16 cellular contexts compared by ENCODE assay signal in genomic region chr3:120137548-120137947, GRCh38.
"Had no signal": no experiment of that assay in that cellular context is flagged by ENCODE, and none has a peak within 500 bp of the region (broad histone marks: within the 10 kb centered on the region; RNA-seq: fewer than 3 reads in every experiment).

No MANE protein-coding gene starts in this region.

- H3K4me3 ChIP-seq: colonic mucosa, heart right ventricle, thyroid gland, uterus had no signal

- H3K9me3 ChIP-seq: colonic mucosa, heart right ventricle, thyroid gland, uterus had no signal

- H3K27me3 ChIP-seq: colonic mucosa, heart right ventricle, thyroid gland, uterus had no signal

- DNase-seq: activated CD8-positive, alpha-beta memory T cell treated with anti-CD3 and anti-CD28 coated beads for 24 hours; activated CD8-positive, alpha-beta memory T cell treated with anti-CD3 and anti-CD28 coated beads, Interleukin-2, amount 50 U/mL, for 48 hours; activated effector memory CD4-positive, alpha-beta T cell treated with Interleukin-2 at 50 U/mL for 16 hours; activated naive CD4-positive, alpha-beta T cell treated with anti-CD3 and anti-CD28 coated beads, Interleukin-2, amount 10 ng/mL, durations not matched to agents 7 days and 5 days; activated T-cell treated with anti-CD3 and anti-CD28 coated beads, Interleukin-2, amount 50 U/mL, for 48 hours; aorta; colonic mucosa; heart right ventricle; immature natural killer cell; stimulated activated CD4-positive, alpha-beta T cell treated with anti-CD3 and anti-CD28 coated beads, Interleukin-12 subunit alpha, Interleukin-12 subunit beta, amount 100 ng/mL, for 4 hours; stimulated activated CD4-positive, alpha-beta T cell treated with anti-CD3 and anti-CD28 coated beads, Interleukin-1b, Interleukin-23, amount 100 ng/mL, for 48 hours; stimulated activated naive CD4-positive, alpha-beta T cell treated with Interleukin-2 at 50 U/mL for 16 hours; thyroid gland; uterus had no signal

- H3K27ac ChIP-seq: colonic mucosa, heart right ventricle, thyroid gland, uterus had no signal

- H3K4me1 ChIP-seq: colonic mucosa, heart right ventricle, thyroid gland, uterus had no signal

- H3K36me3 ChIP-seq: colonic mucosa, heart right ventricle, thyroid gland, uterus had no signal

- ATAC-seq: activated CD4-positive, CD25-positive, alpha-beta regulatory T cell treated with anti-CD3 and anti-CD28 coated beads, Interleukin-2, amount 50 U/mL, for 24 hours; heart right ventricle had no signal

- FAIRE-seq: endometrium had no signal
